ENCODE assay signal across 20 cellular contexts in genomic region chr2:238099709-238100048, GRCh38. TPM values are rescaled to one million over a fixed set of nuclear protein-coding genes. Genes with fewer than 3 reads are reported as not detected.
DNase-seq lines count a peak whose midpoint lies in the region; ATAC-seq and TF ChIP-seq lines count a peak whose summit lies in the region.
"Had no signal": no experiment of that assay in that cellular context is flagged by ENCODE, and none has a peak within 500 bp of the region (broad histone marks: within the 10 kb centered on the region; RNA-seq: fewer than 3 reads in every experiment).

No MANE protein-coding gene starts in this region.

- peak; percentile 9 for DNase-seq in activated CD8-positive, alpha-beta memory T cell treated with anti-CD3 and anti-CD28 coated beads, Interleukin-2, amount 50 U/mL, for 4 hours
- no peak for DNase-seq in activated CD8-positive, alpha-beta memory T cell treated with anti-CD3 and anti-CD28 coated beads for 24 hours
- peak; percentile 16 to 42 (median 37) for DNase-seq in Peyer's patch
- peak; percentile 49 for DNase-seq in left lobe of liver (ENCODE audit: low spot score)
- DNase-seq in stomach = peak; percentile 21
- DNase-seq: activated CD4-positive, alpha-beta T cell treated with anti-CD3 and anti-CD28 coated beads for 48 hours; activated naive CD4-positive, alpha-beta T cell treated with Interleukin-2 at 50 U/mL for 16 hours; effector CD4-positive, alpha-beta T cell; HFFc6; mesendoderm; natural killer cell; NCI-H2081 treated with DMSO at 0.1 percent for 48 hours; stimulated activated naive CD4-positive, alpha-beta T cell treated with Interleukin-2 at 50 U/mL for 16 hours had no signal

- no peak for TF ChIP-seq EP300 in stomach (IDR thresholded peaks at IDR 0.05)

- intact Hi-C loops in stomach (cut with DNase I; ENCODE audit: low total_unique reads) = no loop called here

- no peak overlapping the region for H3K4me3 ChIP-seq in Peyer's patch
- H3K4me3 ChIP-seq in stomach = no peak overlapping the region
- H3K4me3 ChIP-seq: ascending aorta, skin epidermis, tibial nerve had no signal

- TF ChIP-seq POLR2A in Peyer's patch (IDR thresholded peaks at IDR 0.05) (no peak), stomach (IDR thresholded peaks at IDR 0.05) (no peak), GM18505 (IDR thresholded peaks at IDR 0.05; ENCODE audit: borderline replicate concordance, extremely low read depth, insufficient read depth, insufficient read length) (no peak)

- ATAC-seq in left lobe of liver = no peak
- ATAC-seq in GM19455 (IDR thresholded peaks at IDR 0.05; ENCODE audit: unreplicated experiment) = no peak
- ATAC-seq in HG02884 (IDR thresholded peaks at IDR 0.05; ENCODE audit: unreplicated experiment) = no peak
- ATAC-seq in GM18505 (IDR thresholded peaks at IDR 0.05; ENCODE audit: unreplicated experiment) = no peak
- ATAC-seq: natural killer cell had no signal

- TF ChIP-seq CTCF in Peyer's patch (IDR thresholded peaks at IDR 0.05) (no peak), stomach (IDR thresholded peaks at IDR 0.05) (no peak)

- H3K4me1 ChIP-seq in Peyer's patch (peaks cover 0 to 12% (median 7%) of the 10 kb centered on the region in 4 donors), stomach (peaks cover 0 to 19% (median 2%) of the 10 kb centered on the region in 4 donors)
- H3K4me1 ChIP-seq: ascending aorta had no signal

- 81 to 95% (median 90%) methylated on average over 4 to 10 of the region's 10 CpGs for WGBS in stomach, 5 donors

- no peaks in the 10 kb centered on the region for H3K27me3 ChIP-seq in Peyer's patch
- no peaks in the 10 kb centered on the region for H3K27me3 ChIP-seq in stomach
- H3K27me3 ChIP-seq: ascending aorta, tibial nerve had no signal

- H3K27ac ChIP-seq in Peyer's patch (peak overlapping the region in 1 of 4 donors; percentile 72), stomach (no peak overlapping the region)
- H3K27ac ChIP-seq: ascending aorta, HL-60 had no signal

- H3K9me3 ChIP-seq in Peyer's patch = no peaks in the 10 kb centered on the region
- no peaks in the 10 kb centered on the region for H3K9me3 ChIP-seq in stomach
- H3K9me3 ChIP-seq: ascending aorta, tibial nerve had no signal

- H3K36me3 ChIP-seq in Peyer's patch (no peaks in the 10 kb centered on the region), stomach (peaks cover 0 to 4% (median 0%) of the 10 kb centered on the region in 4 donors)
- H3K36me3 ChIP-seq: ascending aorta had no signal

RNA-seq across cellular contexts. Expression of gene ESPNL, which starts 0.5 kb away (rescaled TPM):
- total RNA-seq in Peyer's patch (1 to 10 TPM in 1 of 4 donors, under 1 TPM in 1, not detected in 2; 0.27 to 2.5 TPM), left lobe of liver (1.7 TPM), stomach (1 to 10 TPM in 1 of 5 donors, under 1 TPM in 1, not detected in 3; 0.73 to 1.3 TPM)
- under 1 TPM; 0.05 to 0.31 (median 0.25) TPM for polyA plus RNA-seq in stomach
- total RNA-seq: ascending aorta, natural killer cell had no signal

RNA-seq across cellular contexts. Expression of gene KLHL30, which starts 38.8 kb away (rescaled TPM):
- total RNA-seq in Peyer's patch = under 1 TPM in 2 of 4 donors, not detected in 2; 0.27 to 0.28 TPM
- 0.10 TPM for total RNA-seq in left lobe of liver
- total RNA-seq in stomach = 1 to 10 TPM in 2 of 5 donors, under 1 TPM in 1, not detected in 2; 0.29 to 1.7 (median 1.3) TPM
- under 1 TPM; 0.06 to 0.46 (median 0.15) TPM for polyA plus RNA-seq in stomach
- total RNA-seq: natural killer cell had no signal

RNA-seq across cellular contexts. Expression of gene SCLY, which starts 38.9 kb away (rescaled TPM):
- 10 to 100 TPM; 13.2 to 45.2 (median 24.2) TPM for total RNA-seq in Peyer's patch
- total RNA-seq in left lobe of liver = 40.6 TPM
- 10 to 100 TPM in 4 of 5 donors, 1 to 10 TPM in 1; 7.2 to 12.8 (median 12.1) TPM for total RNA-seq in stomach
- 10 to 100 TPM in 1 of 3 donors, 1 to 10 TPM in 2; 5.4 to 11.3 (median 9.9) TPM for polyA plus RNA-seq in stomach

RNA-seq across cellular contexts. Expression of gene ERFE, which starts 59.1 kb away (rescaled TPM):
- total RNA-seq in Peyer's patch = under 1 TPM in 3 of 4 donors, not detected in 1; 0.40 to 0.57 (median 0.53) TPM
- not detected for total RNA-seq in left lobe of liver
- 1 to 10 TPM in 1 of 5 donors, under 1 TPM in 1, not detected in 3; 0.89 to 1.1 TPM for total RNA-seq in stomach
- under 1 TPM in 2 of 3 donors, not detected in 1; 0.13 to 0.75 TPM for polyA plus RNA-seq in stomach
- total RNA-seq: tibial nerve had no signal
